1 cellular context compared by ENCODE assay signal in the genomic region with DNA sequence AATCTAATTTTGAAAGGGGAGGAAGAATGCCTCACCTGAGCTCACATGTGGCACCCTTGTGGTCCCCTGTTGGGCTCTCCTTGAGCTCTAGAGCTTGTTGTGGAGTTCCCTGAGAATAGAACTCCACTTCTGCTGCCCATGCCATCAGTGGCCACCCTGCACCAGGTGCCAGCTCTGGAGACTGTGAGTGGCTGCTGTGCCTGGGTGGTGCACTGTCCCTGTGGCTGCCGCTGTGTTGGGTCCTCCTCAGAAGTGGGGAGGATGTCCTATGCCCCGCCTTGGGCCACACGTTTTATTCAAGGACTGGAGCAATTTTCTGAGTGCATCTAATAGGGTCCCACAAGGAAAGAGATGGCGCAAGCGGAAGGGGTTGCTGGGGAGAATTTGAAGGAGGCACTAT.
TF ChIP-seq lines count a peak whose summit lies in the region.

No MANE protein-coding gene starts in this region.

TF ChIP-seq in GM23338, 12 proteins besides CTCF, POLR2A, EP300 and RAD21 (continued from another document):
- no peak for TF ChIP-seq EZH2 (IDR thresholded peaks at IDR 0.05; ENCODE audit: low read depth, unreplicated experiment)
- TF ChIP-seq, protein P1, sequence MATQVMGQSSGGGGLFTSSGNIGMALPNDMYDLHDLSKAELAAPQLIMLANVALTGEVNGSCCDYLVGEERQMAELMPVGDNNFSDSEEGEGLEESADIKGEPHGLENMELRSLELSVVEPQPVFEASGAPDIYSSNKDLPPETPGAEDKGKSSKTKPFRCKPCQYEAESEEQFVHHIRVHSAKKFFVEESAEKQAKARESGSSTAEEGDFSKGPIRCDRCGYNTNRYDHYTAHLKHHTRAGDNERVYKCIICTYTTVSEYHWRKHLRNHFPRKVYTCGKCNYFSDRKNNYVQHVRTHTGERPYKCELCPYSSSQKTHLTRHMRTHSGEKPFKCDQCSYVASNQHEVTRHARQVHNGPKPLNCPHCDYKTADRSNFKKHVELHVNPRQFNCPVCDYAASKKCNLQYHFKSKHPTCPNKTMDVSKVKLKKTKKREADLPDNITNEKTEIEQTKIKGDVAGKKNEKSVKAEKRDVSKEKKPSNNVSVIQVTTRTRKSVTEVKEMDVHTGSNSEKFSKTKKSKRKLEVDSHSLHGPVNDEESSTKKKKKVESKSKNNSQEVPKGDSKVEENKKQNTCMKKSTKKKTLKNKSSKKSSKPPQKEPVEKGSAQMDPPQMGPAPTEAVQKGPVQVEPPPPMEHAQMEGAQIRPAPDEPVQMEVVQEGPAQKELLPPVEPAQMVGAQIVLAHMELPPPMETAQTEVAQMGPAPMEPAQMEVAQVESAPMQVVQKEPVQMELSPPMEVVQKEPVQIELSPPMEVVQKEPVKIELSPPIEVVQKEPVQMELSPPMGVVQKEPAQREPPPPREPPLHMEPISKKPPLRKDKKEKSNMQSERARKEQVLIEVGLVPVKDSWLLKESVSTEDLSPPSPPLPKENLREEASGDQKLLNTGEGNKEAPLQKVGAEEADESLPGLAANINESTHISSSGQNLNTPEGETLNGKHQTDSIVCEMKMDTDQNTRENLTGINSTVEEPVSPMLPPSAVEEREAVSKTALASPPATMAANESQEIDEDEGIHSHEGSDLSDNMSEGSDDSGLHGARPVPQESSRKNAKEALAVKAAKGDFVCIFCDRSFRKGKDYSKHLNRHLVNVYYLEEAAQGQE (IDR thresholded peaks at IDR 0.05; ENCODE audit: unreplicated experiment), result no peak
- no peak for TF ChIP-seq CREB1 (CRISPR knock-in tag; IDR thresholded peaks at IDR 0.05; ENCODE audit: low read depth)
- TF ChIP-seq ZNF462 (CRISPR knock-in tag; IDR thresholded peaks at IDR 0.05), result no peak
